ENCODE assay signal across 11 cellular contexts in the genomic region with DNA sequence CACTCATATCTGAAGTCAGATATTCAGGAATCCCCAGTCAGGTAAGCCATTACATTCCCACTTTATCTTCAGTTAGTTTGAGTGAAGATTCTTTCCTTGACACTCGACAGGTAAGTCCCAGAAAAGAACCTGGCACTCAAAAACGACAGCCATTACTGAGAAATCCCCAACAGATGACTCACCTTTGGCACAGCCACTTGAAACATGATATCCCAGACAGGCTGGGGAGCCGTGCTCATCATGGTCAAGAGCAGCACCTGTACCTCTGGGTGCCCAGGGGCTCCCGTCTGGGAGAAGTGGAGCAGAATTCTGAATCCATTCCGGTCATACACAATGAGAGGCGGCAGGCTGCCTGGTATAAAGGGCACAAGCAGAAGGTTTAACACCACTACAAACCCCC. TPM values are rescaled to one million over a fixed set of nuclear protein-coding genes. Genes with fewer than 3 reads are reported as not detected.
DNase-seq lines count a peak whose midpoint lies in the region; TF ChIP-seq lines count a peak whose summit lies in the region.
"Had no signal": no experiment of that assay in that cellular context is flagged by ENCODE, and none has a peak within 500 bp of the region (broad histone marks: within the 10 kb centered on the region; RNA-seq: fewer than 3 reads in every experiment).

No MANE protein-coding gene starts in this region.

- no peaks in the 10 kb centered on the region for H3K4me1 Mint-ChIP-seq in activated T-cell treated with anti-CD3 and anti-CD28 coated beads, Interleukin-2, amount 50 U/mL, for 24 hours (ENCODE audit: low read depth)
- H3K4me1 Mint-ChIP-seq in activated T-helper 1 cell treated with anti-CD3 and anti-CD28 coated beads, Interleukin-12 subunit alpha, Interleukin-12 subunit beta, Interleukin-2, Interleukin-4 antibody, amounts not matched to agents 30 ng/mL and 10 ng/mL and 1 ng/mL, durations not matched to agents 14 hours and 24 hours and 36 hours (ENCODE audit: low read depth): no peaks in the 10 kb centered on the region
- H3K4me1 Mint-ChIP-seq in activated CD4-positive, alpha-beta memory T cell treated with anti-CD3 and anti-CD28 coated beads for 36 hours (ENCODE audit: low read depth): no peaks in the 10 kb centered on the region

- intact Hi-C loops in spleen (cut with DNase I; ENCODE audit: low total_unique reads): no loop called here
- intact Hi-C loops in activated T-helper 1 cell treated with anti-CD3 and anti-CD28 coated beads, Interleukin-12 subunit alpha, Interleukin-12 subunit beta, Interleukin-2, Interleukin-4 antibody, amounts not matched to agents 30 ng/mL and 10 ng/mL and 1 ng/mL, durations not matched to agents 14 hours and 24 hours and 36 hours (cut with micrococcal nuclease): no loop called here
- intact Hi-C loops in activated CD4-positive, alpha-beta memory T cell treated with anti-CD3 and anti-CD28 coated beads for 36 hours (cut with micrococcal nuclease): no loop called here

- TF ChIP-seq POLR2A in spleen (IDR thresholded peaks at IDR 0.05): no peak

- no peaks in the 10 kb centered on the region for H3K4me1 ChIP-seq in spleen

- no peak for TF ChIP-seq CTCF in spleen (IDR thresholded peaks at IDR 0.05 in 8 of 11, conservative IDR thresholded peaks at IDR 0.05 in 3 of 11)

- no peak overlapping the region for H3K27ac ChIP-seq in spleen

- 88 to 94% (median 89%) methylated on average over 5 to 6 of the region's 6 CpGs for WGBS in spleen, 5 donors

- no peak overlapping the region for H3K4me3 Mint-ChIP-seq in activated T-cell treated with anti-CD3 and anti-CD28 coated beads, Interleukin-2, amount 50 U/mL, for 24 hours
- H3K4me3 Mint-ChIP-seq in activated T-helper 1 cell treated with anti-CD3 and anti-CD28 coated beads, Interleukin-12 subunit alpha, Interleukin-12 subunit beta, Interleukin-2, Interleukin-4 antibody, amounts not matched to agents 30 ng/mL and 10 ng/mL and 1 ng/mL, durations not matched to agents 14 hours and 24 hours and 36 hours: no peak overlapping the region
- no peak overlapping the region for H3K4me3 Mint-ChIP-seq in activated CD4-positive, alpha-beta memory T cell treated with anti-CD3 and anti-CD28 coated beads for 36 hours

- peaks cover 0 to 100% (median 92%) of the 10 kb centered on the region in 6 donors for H3K36me3 ChIP-seq in spleen

- CTCF ChIA-PET in activated CD4-positive, alpha-beta memory T cell treated with anti-CD3 and anti-CD28 coated beads for 36 hours (lab: Charles Lee): no interaction called here

- H3K27me3 ChIP-seq in spleen (replicated peaks in 1 of 7): no peaks in the 10 kb centered on the region

- POLR2A ChIA-PET in activated CD4-positive, alpha-beta memory T cell treated with anti-CD3 and anti-CD28 coated beads for 36 hours (lab: Charles Lee): no interaction called here

- no peak overlapping the region for H3K4me3 ChIP-seq in spleen

- no peak for DNase-seq in activated T-cell treated with anti-CD3 and anti-CD28 coated beads, Interleukin-2, amount 50 U/mL, for 24 hours
- DNase-seq in activated T-cell treated with anti-CD3 and anti-CD28 coated beads, Interleukin-2, amount 50 U/mL, for 1 hour: no peak
- DNase-seq in NCI-H2196 treated with DMSO at 0.1 percent for 48 hours (lab: John Stamatoyannopoulos, UW; ENCODE audit: unreplicated experiment) (peak; percentile 50), dermis blood vessel endothelial cell (peak; percentile 29), spleen (peak; percentile 31)
- no peak for DNase-seq in stimulated activated CD4-positive, alpha-beta T cell treated with anti-CD3 and anti-CD28 coated beads, Interleukin-2, amount 100 ng/mL, for 48 hours
- no peak for DNase-seq in activated T-helper 1 cell treated with anti-CD3 and anti-CD28 coated beads, Interleukin-12 subunit alpha, Interleukin-12 subunit beta, Interleukin-2, Interleukin-4 antibody, amounts not matched to agents 30 ng/mL and 10 ng/mL and 1 ng/mL, durations not matched to agents 14 hours and 24 hours and 36 hours (ENCODE audit: low spot score)
- no peak for DNase-seq in activated CD4-positive, alpha-beta memory T cell treated with anti-CD3 and anti-CD28 coated beads for 36 hours
- DNase-seq: activated CD4-positive, alpha-beta T cell treated with anti-CD3 and anti-CD28 coated beads, Interleukin-2, amount 50 U/mL, for 48 hours; AML-193; KG1 had no signal

- no peaks in the 10 kb centered on the region for H3K9me3 ChIP-seq in spleen

- H3K9me3 Mint-ChIP-seq in activated T-cell treated with anti-CD3 and anti-CD28 coated beads, Interleukin-2, amount 50 U/mL, for 24 hours: no peaks in the 10 kb centered on the region
- H3K9me3 Mint-ChIP-seq in activated T-helper 1 cell treated with anti-CD3 and anti-CD28 coated beads, Interleukin-12 subunit alpha, Interleukin-12 subunit beta, Interleukin-2, Interleukin-4 antibody, amounts not matched to agents 30 ng/mL and 10 ng/mL and 1 ng/mL, durations not matched to agents 14 hours and 24 hours and 36 hours: no peaks in the 10 kb centered on the region
- H3K9me3 Mint-ChIP-seq in activated CD4-positive, alpha-beta memory T cell treated with anti-CD3 and anti-CD28 coated beads for 36 hours: no peaks in the 10 kb centered on the region

- peaks cover 78% of the 10 kb centered on the region for H3K36me3 Mint-ChIP-seq in activated T-cell treated with anti-CD3 and anti-CD28 coated beads, Interleukin-2, amount 50 U/mL, for 24 hours (ENCODE audit: low read depth)
- H3K36me3 Mint-ChIP-seq in activated T-helper 1 cell treated with anti-CD3 and anti-CD28 coated beads, Interleukin-12 subunit alpha, Interleukin-12 subunit beta, Interleukin-2, Interleukin-4 antibody, amounts not matched to agents 30 ng/mL and 10 ng/mL and 1 ng/mL, durations not matched to agents 14 hours and 24 hours and 36 hours (ENCODE audit: low read depth): peaks cover 39% of the 10 kb centered on the region
- H3K36me3 Mint-ChIP-seq in activated CD4-positive, alpha-beta memory T cell treated with anti-CD3 and anti-CD28 coated beads for 36 hours: peaks cover 30% of the 10 kb centered on the region

- peak overlapping the region; percentile 71 for H3K27ac Mint-ChIP-seq in activated T-cell treated with anti-CD3 and anti-CD28 coated beads, Interleukin-2, amount 50 U/mL, for 24 hours
- H3K27ac Mint-ChIP-seq in activated T-helper 1 cell treated with anti-CD3 and anti-CD28 coated beads, Interleukin-12 subunit alpha, Interleukin-12 subunit beta, Interleukin-2, Interleukin-4 antibody, amounts not matched to agents 30 ng/mL and 10 ng/mL and 1 ng/mL, durations not matched to agents 14 hours and 24 hours and 36 hours: no peak overlapping the region
- H3K27ac Mint-ChIP-seq in activated CD4-positive, alpha-beta memory T cell treated with anti-CD3 and anti-CD28 coated beads for 36 hours: no peak overlapping the region

- no peaks in the 10 kb centered on the region for H3K27me3 Mint-ChIP-seq in activated T-cell treated with anti-CD3 and anti-CD28 coated beads, Interleukin-2, amount 50 U/mL, for 24 hours
- H3K27me3 Mint-ChIP-seq in activated T-helper 1 cell treated with anti-CD3 and anti-CD28 coated beads, Interleukin-12 subunit alpha, Interleukin-12 subunit beta, Interleukin-2, Interleukin-4 antibody, amounts not matched to agents 30 ng/mL and 10 ng/mL and 1 ng/mL, durations not matched to agents 14 hours and 24 hours and 36 hours (ENCODE audit: insufficient read depth): no peaks in the 10 kb centered on the region
- no peaks in the 10 kb centered on the region for H3K27me3 Mint-ChIP-seq in activated CD4-positive, alpha-beta memory T cell treated with anti-CD3 and anti-CD28 coated beads for 36 hours

RNA-seq across cellular contexts. Expression of a gene that starts 16.8 kb away (rescaled TPM):
- total RNA-seq in dermis blood vessel endothelial cell (13.4 and 16.5 TPM in 2 replicates), spleen (10 to 100 TPM; 15.9 to 25.5 (median 19.9) TPM)
- polyA plus RNA-seq in spleen: 10 to 100 TPM in 2 of 3 donors, 1 to 10 TPM in 1; 9.6 to 17.5 (median 17.0) TPM
- 23.5 and 24.1 TPM in 2 replicates for total RNA-seq in activated T-helper 1 cell treated with anti-CD3 and anti-CD28 coated beads, Interleukin-12 subunit alpha, Interleukin-12 subunit beta, Interleukin-2, Interleukin-4 antibody, amounts not matched to agents 30 ng/mL and 10 ng/mL and 1 ng/mL, durations not matched to agents 14 hours and 24 hours and 36 hours
- 10 to 100 TPM; 17.0 to 18.1 TPM for total RNA-seq in activated CD4-positive, alpha-beta memory T cell treated with anti-CD3 and anti-CD28 coated beads for 36 hours

RNA-seq across cellular contexts. Expression of a gene that starts 40.5 kb away (rescaled TPM):
- total RNA-seq in dermis blood vessel endothelial cell: 32.1 and 41.4 TPM in 2 replicates
- total RNA-seq in spleen: 100 to 1,000 TPM; 131 to 179 (median 152) TPM
- polyA plus RNA-seq in spleen: 10 to 100 TPM; 49.4 to 57.2 (median 56.6) TPM
- 106 and 112 TPM in 2 replicates for total RNA-seq in activated T-helper 1 cell treated with anti-CD3 and anti-CD28 coated beads, Interleukin-12 subunit alpha, Interleukin-12 subunit beta, Interleukin-2, Interleukin-4 antibody, amounts not matched to agents 30 ng/mL and 10 ng/mL and 1 ng/mL, durations not matched to agents 14 hours and 24 hours and 36 hours
- total RNA-seq in activated CD4-positive, alpha-beta memory T cell treated with anti-CD3 and anti-CD28 coated beads for 36 hours: 10 to 100 TPM; 73.3 to 75.1 TPM

Comparison
In these comparisons a context has a peak if more than half of its experiments do, and no peak if none do; other contexts are left out.
1. DNase-seq: peak in NCI-H2196 treated with DMSO at 0.1 percent for 48 hours (single experiment), dermis blood vessel endothelial cell (single experiment) and spleen (single experiment); none in activated T-cell treated with anti-CD3 and anti-CD28 coated beads, Interleukin-2, amount 50 U/mL, for 24 hours (single experiment), activated T-cell treated with anti-CD3 and anti-CD28 coated beads, Interleukin-2, amount 50 U/mL, for 1 hour (single experiment), stimulated activated CD4-positive, alpha-beta T cell treated with anti-CD3 and anti-CD28 coated beads, Interleukin-2, amount 100 ng/mL, for 48 hours (0 of 2), activated T-helper 1 cell treated with anti-CD3 and anti-CD28 coated beads, Interleukin-12 subunit alpha, Interleukin-12 subunit beta, Interleukin-2, Interleukin-4 antibody, amounts not matched to agents 30 ng/mL and 10 ng/mL and 1 ng/mL, durations not matched to agents 14 hours and 24 hours and 36 hours (single experiment) and activated CD4-positive, alpha-beta memory T cell treated with anti-CD3 and anti-CD28 coated beads for 36 hours (single experiment).